ENCODE assay signal across 11 cellular contexts in genomic region chr12:124456133-124456651, GRCh38.
DNase-seq lines count a peak whose midpoint lies in the region; ATAC-seq, FAIRE-seq and TF ChIP-seq lines count a peak whose summit lies in the region.
"Had no signal": no experiment of that assay in that cellular context is flagged by ENCODE, and none has a peak within 500 bp of the region (broad histone marks: within the 10 kb centered on the region; RNA-seq: fewer than 3 reads in every experiment).

No MANE protein-coding gene starts in this region.

- H4K20me1 ChIP-seq in HepG2 (ENCODE audit: insufficient read depth, low read length) = peaks cover 6% of the 10 kb centered on the region; the same call in 1 of the 2 replicates

- no peak overlapping the region for H3K27ac ChIP-seq in HepG2 (ENCODE audit: extremely low read length, insufficient read depth, low read length)
- no peak overlapping the region for H3K27ac ChIP-seq in right lobe of liver
- peak overlapping the region; percentile 46 for H3K27ac ChIP-seq in lower lobe of right lung
- peak overlapping the region; percentile 94 for H3K27ac ChIP-seq in uterus

- in situ Hi-C loops in HepG2 (cut with HindIII; ENCODE audit: extremely low pct_ligation_motif_present, low pct_unique_long_range_greater_than_20kb) = no loop called here

- no peaks in the 10 kb centered on the region for H3K27me3 ChIP-seq in HepG2 (ENCODE audit: control insufficient read depth in 1 of 2, insufficient read depth in 2 of 2, low read length in 2 of 2)
- no peaks in the 10 kb centered on the region for H3K27me3 ChIP-seq in right lobe of liver
- H3K27me3 ChIP-seq in lower lobe of right lung (ENCODE audit: low read depth) = no peaks in the 10 kb centered on the region
- H3K27me3 ChIP-seq in uterus = no peaks in the 10 kb centered on the region

- no peaks in the 10 kb centered on the region for H3K27me3 Mint-ChIP-seq in activated B cell treated with CpG ODN at 0.5 μM for 24 hours
- no peaks in the 10 kb centered on the region for H3K27me3 Mint-ChIP-seq in WTC11 (ENCODE audit: low read depth)
- H3K27me3 Mint-ChIP-seq: progenitor cell of endocrine pancreas had no signal

- H3K27ac Mint-ChIP-seq in activated B cell treated with CpG ODN at 0.5 μM for 24 hours = peak overlapping the region; percentile 86
- no peak overlapping the region for H3K27ac Mint-ChIP-seq in WTC11
- H3K27ac Mint-ChIP-seq: progenitor cell of endocrine pancreas had no signal

- WGBS in HepG2 (ENCODE audit: low lambda C conversion rate) = over 99% methylated on average over 10 of the region's 12 CpGs
- 94% methylated on average over 6 of the region's 12 CpGs for WGBS in right lobe of liver (ENCODE audit: insufficient coverage, low coverage, low lambda C conversion rate, missing lambda C conversion rate)

- ATAC-seq in HepG2 = no peak
- ATAC-seq in right lobe of liver = no peak
- ATAC-seq in activated B cell treated with CpG ODN at 0.5 μM for 24 hours (ENCODE audit: low read depth) = no peak
- no peak for ATAC-seq in lower lobe of right lung
- ATAC-seq in HG03139 (IDR thresholded peaks at IDR 0.05; ENCODE audit: unreplicated experiment) = no peak
- ATAC-seq in WTC11 = no peak
- ATAC-seq: PC-3 had no signal

- TF ChIP-seq CTCF in HepG2 (CRISPR knock-in tag; IDR thresholded peaks at IDR 0.05) = no peak
- no peak for TF ChIP-seq CTCF in right lobe of liver (IDR thresholded peaks at IDR 0.05)
- TF ChIP-seq CTCF in activated B cell treated with CpG ODN at 0.5 μM for 24 hours (IDR thresholded peaks at IDR 0.05) = no peak
- no peak for TF ChIP-seq CTCF in lower lobe of right lung (IDR thresholded peaks at IDR 0.05)
- no peak for TF ChIP-seq CTCF in uterus (IDR thresholded peaks at IDR 0.05)
- TF ChIP-seq CTCF in WTC11 (IDR thresholded peaks at IDR 0.05) = no peak

- no peak for DNase-seq in HepG2 (ENCODE audit: low spot score)
- no peak for DNase-seq in right lobe of liver
- no peak for DNase-seq in activated B cell treated with CpG ODN at 0.5 μM for 24 hours
- DNase-seq in lower lobe of right lung = no peak
- no peak for DNase-seq in uterus
- no peak for DNase-seq in stimulated activated CD4-positive, alpha-beta T cell treated with anti-CD3 and anti-CD28 coated beads, Interleukin-2, amount 100 ng/mL, for 48 hours
- DNase-seq in WTC11 (ENCODE audit: low spot score) = no peak
- DNase-seq: PC-3, T1000 had no signal

- H3K4me2 ChIP-seq in HepG2 (ENCODE audit: low read depth, low read length) = no peak overlapping the region

- peak overlapping the region; percentile 85 for H3K4me3 Mint-ChIP-seq in activated B cell treated with CpG ODN at 0.5 μM for 24 hours
- no peak overlapping the region for H3K4me3 Mint-ChIP-seq in WTC11

- H3K4me1 Mint-ChIP-seq in activated B cell treated with CpG ODN at 0.5 μM for 24 hours (peaks cover 77% of the 10 kb centered on the region), WTC11 (peaks cover 13% of the 10 kb centered on the region)

- no TSS peak for BruUV-seq in HepG2 (replicated peaks; lab: Mats Ljungman, UMichigan)

- POLR2A ChIA-PET in HepG2 (lab: Yijun Ruan, JAX) = no interaction called here
- POLR2A ChIA-PET in activated B cell treated with CpG ODN at 0.5 μM for 24 hours (lab: Charles Lee) = interaction anchor here (0.6 to 5.3 kb wide), 6 partner anchors 9 to 66 kb away, joined by 3 to 62 read pairs (median 6); no protein-coding TSS in a partner anchor
- POLR2A ChIA-PET in WTC11 (lab: Charles Lee) = no interaction called here

- no peak overlapping the region for H2AFZ ChIP-seq in HepG2 (ENCODE audit: low read length)

- CTCF ChIA-PET in HepG2 (lab: Yijun Ruan, JAX; ENCODE audit: low intra/inter-chr PET ratio, low total read pairs) = no interaction called here
- CTCF ChIA-PET in activated B cell treated with CpG ODN at 0.5 μM for 24 hours (lab: Charles Lee) = interaction anchor here (0.9 to 4.8 kb wide), 3 partner anchors 10 to 32 kb away, joined by 3 to 24 read pairs (median 3); no protein-coding TSS in a partner anchor
- CTCF ChIA-PET in WTC11 (lab: Charles Lee) = interaction anchor here (0.5 kb wide), 1 partner anchor 319 kb away, joined by 3 read pairs; no protein-coding TSS in a partner anchor

- peaks cover 14 to 18% of the 10 kb centered on the region in 2 experiments; a peak in 4 of 5 replicates for H3K36me3 ChIP-seq in HepG2 (replicated peaks in 1 of 2; ENCODE audit: control insufficient read depth in 1 of 2, insufficient read depth in 2 of 2, low read length in 2 of 2)
- H3K36me3 ChIP-seq in right lobe of liver = no peaks in the 10 kb centered on the region
- peaks cover 47% of the 10 kb centered on the region for H3K36me3 ChIP-seq in lower lobe of right lung
- H3K36me3 ChIP-seq in uterus = no peaks in the 10 kb centered on the region

- intact Hi-C loops in HepG2 (cut with micrococcal nuclease; ENCODE audit: unreplicated experiment) (no loop called here), right lobe of liver (cut with DNase I) (no loop called here), activated B cell treated with CpG ODN at 0.5 μM for 24 hours (cut with micrococcal nuclease) (loop anchor here (2.0 to 10.0 kb wide), 2 partner anchors 465 to 539 kb away; partner anchors contain the start of gene BRI3BP), lower lobe of right lung (cut with DNase I) (no loop called here), uterus (cut with DNase I; ENCODE audit: low total_unique reads) (no loop called here)

- no peaks in the 10 kb centered on the region for H3K79me2 ChIP-seq in HepG2 (ENCODE audit: insufficient read depth, low read length)

- H3K4me3 ChIP-seq in HepG2 (replicated peaks in 1 of 3; ENCODE audit: insufficient read depth in 1 of 3, low read depth in 2 of 3, low read length in 3 of 3) (no peak overlapping the region), right lobe of liver (no peak overlapping the region), lower lobe of right lung (peak overlapping the region; percentile 46), uterus (peak overlapping the region in 1 of 2 donors; percentile 33)

- TF ChIP-seq EP300 in HepG2 (IDR thresholded peaks at IDR 0.05; ENCODE audit: low read depth in 2 of 2, low read length in 2 of 2) (no peak), HepG2 (CRISPR knock-in tag; IDR thresholded peaks at IDR 0.05; ENCODE audit: borderline replicate concordance) (no peak)

- H3K36me3 Mint-ChIP-seq in activated B cell treated with CpG ODN at 0.5 μM for 24 hours (ENCODE audit: low read depth) (peaks cover 22% of the 10 kb centered on the region), WTC11 (peaks cover 19% of the 10 kb centered on the region; the same call in 1 of the 2 replicates)

- H3K9me3 ChIP-seq in HepG2 (ENCODE audit: low read length) (no peaks in the 10 kb centered on the region), right lobe of liver (no peaks in the 10 kb centered on the region), lower lobe of right lung (no peaks in the 10 kb centered on the region), uterus (no peaks in the 10 kb centered on the region)

- FAIRE-seq in HepG2 (lab: Jason Lieb, UNC) = no peak

- no peak for TF ChIP-seq RAD21 in HepG2 (CRISPR knock-in tag; IDR thresholded peaks at IDR 0.05)

- H3K9me3 Mint-ChIP-seq in activated B cell treated with CpG ODN at 0.5 μM for 24 hours (no peaks in the 10 kb centered on the region), WTC11 (no peaks in the 10 kb centered on the region)

- TF ChIP-seq POLR2A in HepG2 (IDR thresholded peaks at IDR 0.05; ENCODE audit: insufficient read depth in 1 of 2, low read depth in 2 of 2, low read length in 2 of 2) (no peak), right lobe of liver (IDR thresholded peaks at IDR 0.05) (no peak), uterus (IDR thresholded peaks at IDR 0.05) (no peak)

- no peak overlapping the region for H3K9ac ChIP-seq in HepG2 (ENCODE audit: insufficient read depth, low read depth, low read length)

- H3K4me1 ChIP-seq in HepG2 (ENCODE audit: insufficient read depth, low read length) (no peaks in the 10 kb centered on the region), right lobe of liver (peaks cover 0 to 6% (median 2%) of the 10 kb centered on the region in 4 donors), lower lobe of right lung (peaks cover 75% of the 10 kb centered on the region), uterus (peaks cover 12 to 48% of the 10 kb centered on the region in 2 donors)

TF ChIP-seq in HepG2, 621 proteins besides CTCF, POLR2A, EP300 and RAD21:
- no peak for TF ChIP-seq FLYWCH1 (CRISPR knock-in tag; IDR thresholded peaks at IDR 0.05)
- TF ChIP-seq CREB1 (IDR thresholded peaks at IDR 0.05) = peak; percentile 51; the same call in 1 of the 2 replicates
- TF ChIP-seq CREB1 (CRISPR knock-in tag; IDR thresholded peaks at IDR 0.05) = no peak
- no peak for TF ChIP-seq ARHGAP35 (CRISPR knock-in tag; IDR thresholded peaks at IDR 0.05; ENCODE audit: borderline replicate concordance)
- TF ChIP-seq ZNF629 (CRISPR knock-in tag; conservative IDR thresholded peaks at IDR 0.05) = 0 out of 2 replicates have a peak, but pooled peaks have one; percentile 57
- TF ChIP-seq RARG (CRISPR knock-in tag; IDR thresholded peaks at IDR 0.05; ENCODE audit: low read depth) = no peak
- no peak for TF ChIP-seq ETV6 (CRISPR knock-in tag; conservative IDR thresholded peaks at IDR 0.05)
- TF ChIP-seq ZSCAN12 (CRISPR knock-in tag; IDR thresholded peaks at IDR 0.05) = no peak
- TF ChIP-seq MAFK (conservative IDR thresholded peaks at IDR 0.05 in 1 of 2, IDR thresholded peaks at IDR 0.05 in 1 of 2; ENCODE audit: low read length in 2 of 2) = peak in 1 of 2 experiments; percentile 33; a peak in 2 of 4 replicates

TF ChIP-seq in WTC11, 78 proteins besides CTCF, POLR2A, EP300 and RAD21 (continues in another document):
- TF ChIP-seq, protein P1, sequence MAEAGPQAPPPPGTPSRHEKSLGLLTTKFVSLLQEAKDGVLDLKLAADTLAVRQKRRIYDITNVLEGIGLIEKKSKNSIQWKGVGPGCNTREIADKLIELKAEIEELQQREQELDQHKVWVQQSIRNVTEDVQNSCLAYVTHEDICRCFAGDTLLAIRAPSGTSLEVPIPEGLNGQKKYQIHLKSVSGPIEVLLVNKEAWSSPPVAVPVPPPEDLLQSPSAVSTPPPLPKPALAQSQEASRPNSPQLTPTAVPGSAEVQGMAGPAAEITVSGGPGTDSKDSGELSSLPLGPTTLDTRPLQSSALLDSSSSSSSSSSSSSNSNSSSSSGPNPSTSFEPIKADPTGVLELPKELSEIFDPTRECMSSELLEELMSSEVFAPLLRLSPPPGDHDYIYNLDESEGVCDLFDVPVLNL (CRISPR knock-in tag; IDR thresholded peaks at IDR 0.05; ENCODE audit: borderline replicate concordance, low read depth) = no peak
- TF ChIP-seq ESRRA (CRISPR knock-in tag; IDR thresholded peaks at IDR 0.05; ENCODE audit: borderline replicate concordance) (no peak), JUN (CRISPR knock-in tag; IDR thresholded peaks at IDR 0.05) (no peak)

Comparison
In these comparisons a context has a peak if more than half of its experiments do, and no peak if none do; other contexts are left out.
1. H3K27ac ChIP-seq: peak in lower lobe of right lung (single experiment) and uterus (2 of 2); none in HepG2 (single experiment) and right lobe of liver (0 of 3).